3 cellular contexts compared by ENCODE assay signal in the genomic region with DNA sequence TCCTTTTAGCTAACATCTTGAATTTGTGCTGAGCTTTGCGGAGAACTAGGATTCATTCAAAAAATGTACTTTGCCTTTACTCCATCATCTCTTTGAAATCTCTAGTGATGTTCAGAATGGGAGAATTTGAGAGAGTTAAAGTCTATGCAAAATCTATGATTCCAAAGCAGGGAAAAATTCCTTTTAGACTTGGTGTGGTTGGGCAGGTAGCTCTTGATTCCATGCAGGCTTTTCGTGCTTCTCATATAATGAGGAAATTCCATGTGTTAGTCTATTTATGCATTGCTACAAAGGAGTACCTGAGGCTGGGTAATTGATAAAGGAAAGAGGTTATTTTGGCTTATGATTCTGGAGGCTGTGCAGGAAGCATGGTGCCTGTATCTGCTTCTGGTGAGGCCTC.
"Had no signal": no experiment of that assay in that cellular context is flagged by ENCODE, and none has a peak within 500 bp of the region (broad histone marks: within the 10 kb centered on the region; RNA-seq: fewer than 3 reads in every experiment).

No MANE protein-coding gene starts in this region.

- DNase-seq: GDM1, GF-D8 had no signal

- ATAC-seq: GM12878 had no signal

- H3K4me3 ChIP-seq: GM12878 had no signal
